10 cellular contexts compared by ENCODE assay signal in genomic region chr17:46822388-46822921, GRCh38. TPM values are rescaled to one million over a fixed set of nuclear protein-coding genes. Genes with fewer than 3 reads are reported as not detected.
DNase-seq lines count a peak whose midpoint lies in the region; ATAC-seq and TF ChIP-seq lines count a peak whose summit lies in the region.
"Had no signal": no experiment of that assay in that cellular context is flagged by ENCODE, and none has a peak within 500 bp of the region (broad histone marks: within the 10 kb centered on the region; RNA-seq: fewer than 3 reads in every experiment).

No MANE protein-coding gene starts in this region.

- H3K79me2 ChIP-seq in hepatocyte: no peaks in the 10 kb centered on the region

- H3K4me2 ChIP-seq in hepatocyte: no peak overlapping the region

- intact Hi-C loops in heart right ventricle (cut with DNase I): no loop called here

- TF ChIP-seq POLR2A in upper lobe of left lung (IDR thresholded peaks at IDR 0.05): no peak

- DNase-seq in heart right ventricle (no peak), right atrium auricular region (ENCODE audit: low spot score) (no peak), hepatocyte (ENCODE audit: low spot score) (no peak), upper lobe of left lung (peak; percentile 35 to 93)
- peak; percentile 25 for DNase-seq in activated CD4-positive, alpha-beta T cell treated with anti-CD3 and anti-CD28 coated beads, Interleukin-2, amount 50 U/mL, for 1 hour
- DNase-seq: immature natural killer cell had no signal

- no peak overlapping the region for H3K4me3 ChIP-seq in heart right ventricle
- H3K4me3 ChIP-seq in right atrium auricular region: no peak overlapping the region
- H3K4me3 ChIP-seq in hepatocyte: no peak overlapping the region
- no peak overlapping the region for H3K4me3 ChIP-seq in upper lobe of left lung

- peak in 7 of 9 donors; percentile 44 to 59 (median 52) for TF ChIP-seq CTCF in heart right ventricle (IDR thresholded peaks at IDR 0.05)
- peak in 1 of 2 donors; percentile 54 for TF ChIP-seq CTCF in right atrium auricular region (IDR thresholded peaks at IDR 0.05)
- peak; percentile 42 for TF ChIP-seq CTCF in hepatocyte (IDR thresholded peaks at IDR 0.05; ENCODE audit: poor library complexity)
- TF ChIP-seq CTCF in upper lobe of left lung (IDR thresholded peaks at IDR 0.05): peak; percentile 32 to 70 (median 56)

- H3K27me3 ChIP-seq in heart right ventricle (peaks cover 18 to 66% (median 63%) of the 10 kb centered on the region in 7 donors), right atrium auricular region (peaks cover 23 to 49% of the 10 kb centered on the region in 2 donors), hepatocyte (peaks cover 55% of the 10 kb centered on the region), upper lobe of left lung (peaks cover 4 to 51% (median 32%) of the 10 kb centered on the region in 4 donors)

- H3K9me3 ChIP-seq in heart right ventricle (peaks cover 0 to 4% (median 0%) of the 10 kb centered on the region in 11 donors), right atrium auricular region (no peaks in the 10 kb centered on the region), hepatocyte (ENCODE audit: low read depth) (no peaks in the 10 kb centered on the region), upper lobe of left lung (no peaks in the 10 kb centered on the region)

- H3K4me1 ChIP-seq in heart right ventricle (peaks cover 9 to 26% (median 21%) of the 10 kb centered on the region in 9 donors), right atrium auricular region (peaks cover 0 to 24% of the 10 kb centered on the region in 2 donors), hepatocyte (ENCODE audit: insufficient read depth) (peaks cover 12% of the 10 kb centered on the region), upper lobe of left lung (peaks cover 21 to 29% (median 25%) of the 10 kb centered on the region in 4 donors)

- H3K27ac ChIP-seq in heart right ventricle (no peak overlapping the region), right atrium auricular region (no peak overlapping the region), hepatocyte (no peak overlapping the region), upper lobe of left lung (no peak overlapping the region)

- no peak for TF ChIP-seq EP300 in upper lobe of left lung (IDR thresholded peaks at IDR 0.05)

- ATAC-seq in heart right ventricle: peak in 1 of 8 donors; percentile 20
- ATAC-seq in upper lobe of left lung (ENCODE audit: low FRiP score in 2 of 2): no peak
- no peak for ATAC-seq in HG02885 (IDR thresholded peaks at IDR 0.05; ENCODE audit: poor library complexity, unreplicated experiment)
- no peak for ATAC-seq in GM21515 (IDR thresholded peaks at IDR 0.05; ENCODE audit: unreplicated experiment)
- no peak for ATAC-seq in GM19035 (IDR thresholded peaks at IDR 0.05; ENCODE audit: unreplicated experiment)

- no peaks in the 10 kb centered on the region for H3K36me3 ChIP-seq in heart right ventricle
- no peaks in the 10 kb centered on the region for H3K36me3 ChIP-seq in right atrium auricular region
- H3K36me3 ChIP-seq in hepatocyte (replicated peaks; ENCODE audit: insufficient read depth, low read depth): no peaks in the 10 kb centered on the region
- H3K36me3 ChIP-seq in upper lobe of left lung: no peaks in the 10 kb centered on the region

- H2AFZ ChIP-seq in hepatocyte: no peak overlapping the region

- no peaks in the 10 kb centered on the region for H3K9me2 ChIP-seq in hepatocyte (replicated peaks; ENCODE audit: insufficient read depth)

- no peaks in the 10 kb centered on the region for H4K20me1 ChIP-seq in hepatocyte (ENCODE audit: insufficient read depth, poor library complexity, severe bottlenecking)

- WGBS in heart right ventricle, 2 donors: 18 to 19% methylated on average over 35 of the region's 35 CpGs
- WGBS in hepatocyte (ENCODE audit: low lambda C conversion rate, missing lambda C conversion rate): 52% methylated on average over 35 of the region's 35 CpGs
- WGBS in upper lobe of left lung, 2 donors: 9 to 21% methylated on average over 6 to 33 of the region's 35 CpGs

RNA-seq across cellular contexts. Expression of gene WNT3, which starts 4.0 kb away (rescaled TPM):
- total RNA-seq in heart right ventricle (1 to 10 TPM in 6 of 10 donors, under 1 TPM in 4; 0.83 to 3.7 (median 1.5) TPM), right atrium auricular region (1 to 10 TPM in 1 of 2 donors, under 1 TPM in 1; 0.44 to 1.2 TPM), hepatocyte (5.3 and 6.1 TPM in 2 replicates), upper lobe of left lung (1 to 10 TPM; 1.1 to 4.6 (median 1.9) TPM)
- polyA plus RNA-seq in heart right ventricle (under 1 TPM; 0.66 to 0.72 TPM), hepatocyte (5.3 and 7.3 TPM in 2 replicates)
- total RNA-seq: T-helper 1 cell treated with Interleukin-12 subunit alpha and Interleukin-12 subunit beta and Interleukin-4 antibody, amounts not matched to agents 30 ng/mL and 1 ng/mL, for 36 hours had no signal

RNA-seq across cellular contexts. Expression of gene WNT9B, which starts 28.9 kb away (rescaled TPM):
- total RNA-seq in heart right ventricle (1 to 10 TPM in 1 of 10 donors, under 1 TPM in 9; 0.18 to 2.4 (median 0.35) TPM), right atrium auricular region (10 to 100 TPM in 1 of 2 donors, 1 to 10 TPM in 1; 2.4 to 22.1 TPM), hepatocyte (2.6 and 3.0 TPM in 2 replicates), upper lobe of left lung (1 to 10 TPM in 2 of 6 donors, under 1 TPM in 1, not detected in 3; 0.26 to 8.3 (median 1.8) TPM)
- polyA plus RNA-seq in heart right ventricle (under 1 TPM; 0.19 to 0.51 TPM), hepatocyte (0.33 and 2.4 TPM in 2 replicates)
- total RNA-seq: T-helper 1 cell treated with Interleukin-12 subunit alpha and Interleukin-12 subunit beta and Interleukin-4 antibody, amounts not matched to agents 30 ng/mL and 1 ng/mL, for 36 hours had no signal
- polyA plus RNA-seq: immature natural killer cell had no signal

Comparison
In these comparisons a context has a peak if more than half of its experiments do, and no peak if none do; other contexts are left out.
1. DNase-seq: peak in activated CD4-positive, alpha-beta T cell treated with anti-CD3 and anti-CD28 coated beads, Interleukin-2, amount 50 U/mL, for 1 hour (single experiment) and upper lobe of left lung (2 of 2); none in heart right ventricle (0 of 2), right atrium auricular region (single experiment) and hepatocyte (single experiment).